ENCODE assay signal across 8 cellular contexts in the genomic region with DNA sequence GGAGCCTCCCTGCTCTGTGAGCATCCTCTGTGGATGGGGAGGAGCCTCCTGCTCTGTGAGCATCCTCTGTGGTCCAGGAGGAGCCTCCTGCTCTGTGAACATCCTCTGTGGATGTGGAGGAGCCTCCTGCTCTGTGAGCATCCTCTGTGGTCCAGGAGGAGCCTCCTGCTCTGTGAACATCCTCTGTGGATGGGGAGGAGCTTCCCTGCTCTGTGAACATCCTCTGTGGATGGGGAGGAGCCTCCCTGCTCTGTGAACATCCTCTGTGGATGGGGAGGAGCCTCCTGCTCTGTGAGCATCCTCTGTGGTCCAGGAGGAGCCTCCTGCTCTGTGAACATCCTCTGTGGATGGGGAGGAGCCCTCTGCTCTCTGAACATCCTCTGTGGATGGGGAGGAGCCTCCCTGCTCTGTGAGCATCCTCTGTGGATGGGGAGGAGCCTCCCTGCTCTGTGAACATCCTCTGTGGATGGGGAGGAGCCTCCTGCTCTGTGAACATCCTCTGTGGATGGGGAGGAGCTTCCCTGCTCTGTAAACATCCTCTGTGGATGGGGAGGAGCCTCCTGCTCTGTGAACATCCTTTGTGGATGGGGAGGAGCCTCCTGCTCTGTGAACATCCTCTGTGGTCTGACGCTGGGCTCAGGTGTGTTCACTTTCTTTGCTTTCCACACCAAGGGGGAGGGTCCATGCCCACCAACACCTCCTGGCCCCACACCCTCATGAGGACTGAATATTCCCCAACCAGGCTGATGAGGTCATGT. TPM values are rescaled to one million over a fixed set of nuclear protein-coding genes. Genes with fewer than 3 reads are reported as not detected.
DNase-seq lines count a peak whose midpoint lies in the region; ATAC-seq and TF ChIP-seq lines count a peak whose summit lies in the region.
"Not testable (repeated sequence)": the region's sequence is repeated elsewhere in the genome, so short reads cannot be mapped to it uniquely, and the experiment has no call there.
"Had no signal": no experiment of that assay in that cellular context is flagged by ENCODE, and none has a peak within 500 bp of the region (broad histone marks: within the 10 kb centered on the region; RNA-seq: fewer than 3 reads in every experiment).

No MANE protein-coding gene starts in this region.

- CTCF ChIA-PET in T-cell (lab: Charles Lee); activated CD8-positive, alpha-beta T cell treated with anti-CD3 and anti-CD28 coated beads, Interleukin-2, amount 10 ng/mL, durations not matched to agents 7 days and 5 days (lab: Charles Lee): not testable (repeated sequence)

- H3K36me3 Mint-ChIP-seq in T-cell = peaks cover 11% of the 10 kb centered on the region
- H3K36me3 Mint-ChIP-seq in activated CD8-positive, alpha-beta T cell treated with anti-CD3 and anti-CD28 coated beads, Interleukin-2, amount 10 ng/mL, durations not matched to agents 7 days and 5 days (ENCODE audit: low read depth); chondrocyte (ENCODE audit: low read depth); stimulated activated naive CD8-positive, alpha-beta T cell treated with anti-CD3 and anti-CD28 coated beads, Interleukin-15, Interleukin-2, amounts not matched to agents 100 ng/mL and 50 ng/mL, for 24 hours (ENCODE audit: low read depth): not testable (repeated sequence)
- peaks cover 14% of the 10 kb centered on the region for H3K36me3 Mint-ChIP-seq in activated naive CD4-positive, alpha-beta T cell treated with anti-CD3 and anti-CD28 coated beads, Interleukin-2, amount 50 U/mL, for 24 hours
- H3K36me3 Mint-ChIP-seq in memory B cell = peaks cover 17% of the 10 kb centered on the region

- H3K27ac Mint-ChIP-seq in T-cell (peak overlapping the region; percentile 56 to 64), memory B cell (peak overlapping the region; percentile 5)
- H3K27ac Mint-ChIP-seq in activated CD8-positive, alpha-beta T cell treated with anti-CD3 and anti-CD28 coated beads, Interleukin-2, amount 10 ng/mL, durations not matched to agents 7 days and 5 days = peak overlapping the region; percentile 50
- peak overlapping the region; percentile 84 for H3K27ac Mint-ChIP-seq in activated naive CD4-positive, alpha-beta T cell treated with anti-CD3 and anti-CD28 coated beads, Interleukin-2, amount 50 U/mL, for 24 hours
- H3K27ac Mint-ChIP-seq in chondrocyte (ENCODE audit: unreplicated experiment) = not testable (repeated sequence)
- H3K27ac Mint-ChIP-seq in stimulated activated naive CD8-positive, alpha-beta T cell treated with anti-CD3 and anti-CD28 coated beads, Interleukin-15, Interleukin-2, amounts not matched to agents 100 ng/mL and 50 ng/mL, for 24 hours = peak overlapping the region; percentile 62

- DNase-seq in T-cell (peak in 31 of 34 experiments; percentile 6 to 73 (median 43)), activated T-helper 1 cell treated with Interleukin-2 at 50 U/mL for 16 hours (ENCODE audit: low read depth) (peak; percentile 18), chondrocyte (ENCODE audit: low spot score) (peak; percentile 22)
- DNase-seq in activated CD8-positive, alpha-beta T cell treated with anti-CD3 and anti-CD28 coated beads, Interleukin-2, amount 10 ng/mL, durations not matched to agents 7 days and 5 days = peak; percentile 44
- not testable (repeated sequence) for DNase-seq in memory B cell (ENCODE audit: low spot score in 2 of 2)

- POLR2A ChIA-PET in T-cell (lab: Charles Lee); activated CD8-positive, alpha-beta T cell treated with anti-CD3 and anti-CD28 coated beads, Interleukin-2, amount 10 ng/mL, durations not matched to agents 7 days and 5 days (lab: Charles Lee): not testable (repeated sequence)

- H3K27me3 Mint-ChIP-seq in T-cell = peaks cover 8 to 13% of the 10 kb centered on the region in 2 donors
- peaks cover 12% of the 10 kb centered on the region for H3K27me3 Mint-ChIP-seq in activated CD8-positive, alpha-beta T cell treated with anti-CD3 and anti-CD28 coated beads, Interleukin-2, amount 10 ng/mL, durations not matched to agents 7 days and 5 days (ENCODE audit: low read depth)
- H3K27me3 Mint-ChIP-seq in activated naive CD4-positive, alpha-beta T cell treated with anti-CD3 and anti-CD28 coated beads, Interleukin-2, amount 50 U/mL, for 24 hours; chondrocyte (ENCODE audit: low read depth); memory B cell; stimulated activated naive CD8-positive, alpha-beta T cell treated with anti-CD3 and anti-CD28 coated beads, Interleukin-15, Interleukin-2, amounts not matched to agents 100 ng/mL and 50 ng/mL, for 24 hours: not testable (repeated sequence)

- H3K4me1 Mint-ChIP-seq in T-cell; activated naive CD4-positive, alpha-beta T cell treated with anti-CD3 and anti-CD28 coated beads, Interleukin-2, amount 50 U/mL, for 24 hours; chondrocyte (ENCODE audit: low read depth); memory B cell; stimulated activated naive CD8-positive, alpha-beta T cell treated with anti-CD3 and anti-CD28 coated beads, Interleukin-15, Interleukin-2, amounts not matched to agents 100 ng/mL and 50 ng/mL, for 24 hours (ENCODE audit: low read depth): not testable (repeated sequence)
- H3K4me1 Mint-ChIP-seq in activated CD8-positive, alpha-beta T cell treated with anti-CD3 and anti-CD28 coated beads, Interleukin-2, amount 10 ng/mL, durations not matched to agents 7 days and 5 days (ENCODE audit: low read depth) = peaks cover 13% of the 10 kb centered on the region

- peak in 2 of 4 experiments; percentile 70 to 78 for ATAC-seq in T-cell (replicated peaks in 1 of 4)
- ATAC-seq in activated CD8-positive, alpha-beta T cell treated with anti-CD3 and anti-CD28 coated beads, Interleukin-2, amount 10 ng/mL, durations not matched to agents 7 days and 5 days; memory B cell (ENCODE audit: low read depth): not testable (repeated sequence)

- not testable (repeated sequence) for H3K4me3 Mint-ChIP-seq in T-cell; activated CD8-positive, alpha-beta T cell treated with anti-CD3 and anti-CD28 coated beads, Interleukin-2, amount 10 ng/mL, durations not matched to agents 7 days and 5 days; activated naive CD4-positive, alpha-beta T cell treated with anti-CD3 and anti-CD28 coated beads, Interleukin-2, amount 50 U/mL, for 24 hours; chondrocyte (ENCODE audit: unreplicated experiment); memory B cell; stimulated activated naive CD8-positive, alpha-beta T cell treated with anti-CD3 and anti-CD28 coated beads, Interleukin-15, Interleukin-2, amounts not matched to agents 100 ng/mL and 50 ng/mL, for 24 hours

- H3K9me3 Mint-ChIP-seq in T-cell = peaks cover 9 to 20% (median 11%) of the 10 kb centered on the region in 3 donors
- not testable (repeated sequence) for H3K9me3 Mint-ChIP-seq in activated CD8-positive, alpha-beta T cell treated with anti-CD3 and anti-CD28 coated beads, Interleukin-2, amount 10 ng/mL, durations not matched to agents 7 days and 5 days (ENCODE audit: insufficient read depth); activated naive CD4-positive, alpha-beta T cell treated with anti-CD3 and anti-CD28 coated beads, Interleukin-2, amount 50 U/mL, for 24 hours; memory B cell
- H3K9me3 Mint-ChIP-seq in chondrocyte (ENCODE audit: low read depth) = peaks cover 17% of the 10 kb centered on the region
- peaks cover 15% of the 10 kb centered on the region for H3K9me3 Mint-ChIP-seq in stimulated activated naive CD8-positive, alpha-beta T cell treated with anti-CD3 and anti-CD28 coated beads, Interleukin-15, Interleukin-2, amounts not matched to agents 100 ng/mL and 50 ng/mL, for 24 hours

- TF ChIP-seq CTCF in chondrocyte (IDR thresholded peaks at IDR 0.05) = not testable (repeated sequence)

RNA-seq across cellular contexts. Expression of a gene that starts 13.6 kb away (rescaled TPM):
- 10 to 100 TPM in 3 of 5 donors, 1 to 10 TPM in 2; 1.4 to 22.8 (median 12.5) TPM for total RNA-seq in T-cell
- total RNA-seq in activated CD8-positive, alpha-beta T cell treated with anti-CD3 and anti-CD28 coated beads, Interleukin-2, amount 10 ng/mL, durations not matched to agents 7 days and 5 days = 10 to 100 TPM; 14.4 to 17.5 TPM
- 14.0 to 18.5 TPM (median 14.1 TPM) in 3 replicates for total RNA-seq in chondrocyte

RNA-seq across cellular contexts. Expression of a gene that starts 15.2 kb away (rescaled TPM):
- total RNA-seq in T-cell (1 to 10 TPM in 3 of 5 donors, under 1 TPM in 1, not detected in 1; 0.95 to 6.1 (median 2.5) TPM), chondrocyte (1.7 to 4.1 TPM (median 1.7 TPM) in 3 replicates)
- under 1 TPM; 0.37 to 0.50 TPM for total RNA-seq in activated CD8-positive, alpha-beta T cell treated with anti-CD3 and anti-CD28 coated beads, Interleukin-2, amount 10 ng/mL, durations not matched to agents 7 days and 5 days
- total RNA-seq: LHCN-M2 had no signal

RNA-seq across cellular contexts. Expression of a gene that starts 58.0 kb away (rescaled TPM):
- total RNA-seq in T-cell (10 to 100 TPM; 41.3 to 63.0 (median 49.4) TPM), chondrocyte (93.2 to 110 TPM (median 107 TPM) in 3 replicates)
- total RNA-seq in activated CD8-positive, alpha-beta T cell treated with anti-CD3 and anti-CD28 coated beads, Interleukin-2, amount 10 ng/mL, durations not matched to agents 7 days and 5 days = 10 to 100 TPM; 72.1 to 76.1 TPM
